In genomic region chr9:22954550-22954949, GRCh38 we compare ENCODE assay signal across 22 cellular contexts.
"Had no signal": no experiment of that assay in that cellular context is flagged by ENCODE, and none has a peak within 500 bp of the region (broad histone marks: within the 10 kb centered on the region; RNA-seq: fewer than 3 reads in every experiment).

No MANE protein-coding gene starts in this region.

- ATAC-seq: Panc1, PC-3, T-cell had no signal

- H3K27ac ChIP-seq: RWPE1 had no signal

- DNase-seq: KBM-7, MV-4-11, NCI-H1048, NCI-H1105, NCI-H1417, NCI-H1436 treated with DMSO at 0.1 percent for 48 hours, NCI-H1694, NCI-H2029, NCI-H2081 treated with DMSO at 0.1 percent for 48 hours, NCI-H2171, NCI-H226, NCI-H446, NCI-H510A, NCI-H524 treated with DMSO at 0.1 percent for 48 hours, NCI-H69, NCI-H774, PC-3, SHP77, SW 1271, T-cell had no signal
